Comparison of ENCODE assay signal across 10 cellular contexts in the genomic region with DNA sequence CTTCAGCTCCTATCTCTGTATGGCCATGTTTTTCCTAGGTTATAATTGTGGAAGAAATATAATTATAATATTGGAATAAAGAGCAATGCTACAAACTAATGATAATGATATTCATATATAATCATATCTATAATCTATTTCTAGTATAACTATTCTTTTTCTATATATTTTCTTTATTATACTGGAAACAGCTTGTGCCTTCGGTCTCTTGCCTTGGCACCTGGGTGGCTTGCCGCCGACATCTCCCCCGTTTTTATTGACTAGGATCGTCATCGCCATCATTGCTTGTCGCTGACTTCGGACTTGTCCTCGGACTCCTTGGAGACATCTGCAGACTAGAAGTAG.
DNase-seq lines count a peak whose midpoint lies in the region; ATAC-seq and TF ChIP-seq lines count a peak whose summit lies in the region.
"Had no signal": no experiment of that assay in that cellular context is flagged by ENCODE, and none has a peak within 500 bp of the region (broad histone marks: within the 10 kb centered on the region; RNA-seq: fewer than 3 reads in every experiment).

No MANE protein-coding gene starts in this region.

- no peaks in the 10 kb centered on the region for H3K4me1 ChIP-seq in RWPE2 (ENCODE audit: insufficient read depth, poor library complexity, severe bottlenecking)
- H3K4me1 ChIP-seq: HAP-1, SJCRH30 had no signal

- H3K9me3 ChIP-seq in RWPE2 (ENCODE audit: severe bottlenecking): no peaks in the 10 kb centered on the region
- H3K9me3 ChIP-seq: SJCRH30 had no signal

- DNase-seq in GM12864 (ENCODE audit: low read depth) (no peak), RWPE2 (ENCODE audit: low spot score) (no peak), fibroblast of mammary gland (ENCODE audit: low read depth) (no peak), skeletal muscle cell (ENCODE audit: low read depth) (no peak), superior temporal gyrus (ENCODE audit: extremely low spot score) (no peak), anterior cingulate cortex (lab: John Stamatoyannopoulos, UW) (no peak)
- DNase-seq in stimulated activated CD4-positive, alpha-beta T cell treated with anti-CD3 and anti-CD28 coated beads, Interleukin-4, amount 100 ng/mL, for 1 hour: no peak

- H3K36me3 ChIP-seq in RWPE2 (ENCODE audit: low read depth): peaks cover 6% of the 10 kb centered on the region; the same call in 1 of the 2 replicates
- H3K36me3 ChIP-seq: HAP-1 had no signal

- no peak for ATAC-seq in RWPE2 (ENCODE audit: low read depth)
- no peak for ATAC-seq in HG03175 (IDR thresholded peaks at IDR 0.05; ENCODE audit: unreplicated experiment)

- TF ChIP-seq CTCF in GM12864 (IDR thresholded peaks at IDR 0.05; ENCODE audit: low read depth, low read length, missing control alignments): no peak
- TF ChIP-seq CTCF in RWPE2 (IDR thresholded peaks at IDR 0.05; ENCODE audit: poor library complexity, severe bottlenecking): peak; percentile 65
- TF ChIP-seq CTCF in fibroblast of mammary gland (conservative IDR thresholded peaks at IDR 0.05; ENCODE audit: control insufficient read depth, insufficient read depth, low read depth, low read length): no peak

- no peaks in the 10 kb centered on the region for H3K27me3 ChIP-seq in RWPE2 (ENCODE audit: insufficient read depth, poor library complexity, severe bottlenecking)
- H3K27me3 ChIP-seq: SJCRH30 had no signal

- H3K27ac ChIP-seq in RWPE2 (ENCODE audit: poor library complexity, severe bottlenecking): peak overlapping the region; percentile 73

- H3K4me3 ChIP-seq in GM12864 (ENCODE audit: low read depth, low read length) (peak overlapping the region; percentile 90; the same call in 1 of the 2 replicates), RWPE2 (ENCODE audit: severe bottlenecking) (no peak overlapping the region), fibroblast of mammary gland (ENCODE audit: control insufficient read depth, low read depth, low read length) (peak overlapping the region; percentile 90), skeletal muscle cell (ENCODE audit: low read depth, low read length) (peak overlapping the region; percentile 79)
